ENCODE assay signal across 12 cellular contexts in genomic region chr1:44316231-44316759, GRCh38. TPM values are rescaled to one million over a fixed set of nuclear protein-coding genes. Genes with fewer than 3 reads are reported as not detected.
DNase-seq lines count a peak whose midpoint lies in the region; ATAC-seq and TF ChIP-seq lines count a peak whose summit lies in the region.
"Had no signal": no experiment of that assay in that cellular context is flagged by ENCODE, and none has a peak within 500 bp of the region (broad histone marks: within the 10 kb centered on the region; RNA-seq: fewer than 3 reads in every experiment).

No MANE protein-coding gene starts in this region.

- no peaks in the 10 kb centered on the region for H3K9me3 ChIP-seq in right atrium auricular region
- H3K9me3 ChIP-seq: adrenal gland, pancreas had no signal

- H3K4me1 ChIP-seq in right atrium auricular region, result no peaks in the 10 kb centered on the region
- H3K4me1 ChIP-seq: adrenal gland had no signal

- H3K4me3 ChIP-seq in brain microvascular endothelial cell (ENCODE audit: low read depth, low read length) (no peak overlapping the region), right atrium auricular region (no peak overlapping the region)
- H3K4me3 ChIP-seq: adrenal gland, pancreas had no signal

- peaks cover 2 to 6% of the 10 kb centered on the region in 2 donors for H3K36me3 Mint-ChIP-seq in activated T-cell treated with anti-CD3 and anti-CD28 coated beads, Interleukin-2, amount 50 U/mL, for 72 hours (ENCODE audit: insufficient read depth in 2 of 2)
- peaks cover 17% of the 10 kb centered on the region for H3K36me3 Mint-ChIP-seq in activated T-cell treated with anti-CD3 and anti-CD28 coated beads, Interleukin-2, amount 50 U/mL, for 4 hours (ENCODE audit: insufficient read depth)
- peaks cover 23% of the 10 kb centered on the region for H3K36me3 Mint-ChIP-seq in type B pancreatic cell

- H3K9me3 Mint-ChIP-seq in activated T-cell treated with anti-CD3 and anti-CD28 coated beads, Interleukin-2, amount 50 U/mL, for 72 hours, result no peaks in the 10 kb centered on the region
- no peaks in the 10 kb centered on the region for H3K9me3 Mint-ChIP-seq in activated T-cell treated with anti-CD3 and anti-CD28 coated beads, Interleukin-2, amount 50 U/mL, for 4 hours
- no peaks in the 10 kb centered on the region for H3K9me3 Mint-ChIP-seq in type B pancreatic cell

- TF ChIP-seq CTCF in brain microvascular endothelial cell (IDR thresholded peaks at IDR 0.05; ENCODE audit: low read depth, low read length, missing control alignments) (no peak), type B pancreatic cell (conservative IDR thresholded peaks at IDR 0.05) (no peak), right atrium auricular region (IDR thresholded peaks at IDR 0.05) (no peak)

- in situ Hi-C loops in brain microvascular endothelial cell (cut with HindIII; ENCODE audit: low pct_ligation_motif_present, low sequenced_read_pairs), result no loop called here

- H3K4me1 Mint-ChIP-seq in activated T-cell treated with anti-CD3 and anti-CD28 coated beads, Interleukin-2, amount 50 U/mL, for 72 hours (ENCODE audit: low read depth), result peaks cover 4% of the 10 kb centered on the region
- peaks cover 10% of the 10 kb centered on the region for H3K4me1 Mint-ChIP-seq in activated T-cell treated with anti-CD3 and anti-CD28 coated beads, Interleukin-2, amount 50 U/mL, for 4 hours (ENCODE audit: low read depth)
- peaks cover 34% of the 10 kb centered on the region for H3K4me1 Mint-ChIP-seq in type B pancreatic cell (ENCODE audit: unreplicated experiment)

- H3K36me3 ChIP-seq in brain microvascular endothelial cell (replicated peaks), result peaks cover 22% of the 10 kb centered on the region
- H3K36me3 ChIP-seq in right atrium auricular region, result peaks cover 39% of the 10 kb centered on the region

- H3K27ac Mint-ChIP-seq in activated T-cell treated with anti-CD3 and anti-CD28 coated beads, Interleukin-2, amount 50 U/mL, for 72 hours, result no peak overlapping the region
- peak overlapping the region; percentile 20 for H3K27ac Mint-ChIP-seq in type B pancreatic cell

- H3K27me3 ChIP-seq in brain microvascular endothelial cell (replicated peaks) (no peaks in the 10 kb centered on the region), right atrium auricular region (no peaks in the 10 kb centered on the region)
- H3K27me3 ChIP-seq: adrenal gland, pancreas had no signal

- H3K4me3 Mint-ChIP-seq in activated T-cell treated with anti-CD3 and anti-CD28 coated beads, Interleukin-2, amount 50 U/mL, for 72 hours, result no peak overlapping the region
- H3K4me3 Mint-ChIP-seq in activated T-cell treated with anti-CD3 and anti-CD28 coated beads, Interleukin-2, amount 50 U/mL, for 4 hours, result no peak overlapping the region
- no peak overlapping the region for H3K4me3 Mint-ChIP-seq in type B pancreatic cell

- DNase-seq in activated T-cell treated with anti-CD3 and anti-CD28 coated beads, Interleukin-2, amount 50 U/mL, for 72 hours, result no peak
- no peak for DNase-seq in activated T-cell treated with anti-CD3 and anti-CD28 coated beads, Interleukin-2, amount 50 U/mL, for 4 hours
- peak; percentile 96 for DNase-seq in NCI-H2107 treated with DMSO at 0.1 percent for 48 hours (lab: John Stamatoyannopoulos, UW; ENCODE audit: unreplicated experiment)
- peak; percentile 2 for DNase-seq in brain microvascular endothelial cell
- DNase-seq in type B pancreatic cell (ENCODE audit: extremely low spot score, unreplicated experiment), result no peak
- no peak for DNase-seq in right atrium auricular region (ENCODE audit: low spot score)
- DNase-seq: adrenal gland, KBM-7, pancreas had no signal

- no peak overlapping the region for H3K27ac ChIP-seq in brain microvascular endothelial cell
- no peak overlapping the region for H3K27ac ChIP-seq in right atrium auricular region
- H3K27ac ChIP-seq: adrenal gland, epithelial cell of prostate, pancreas had no signal

- ATAC-seq in activated T-cell treated with anti-CD3 and anti-CD28 coated beads, Interleukin-2, amount 50 U/mL, for 72 hours (replicated peaks in 1 of 2), result peak; percentile 39 to 62
- ATAC-seq in activated T-cell treated with anti-CD3 and anti-CD28 coated beads, Interleukin-2, amount 50 U/mL, for 4 hours, result no peak
- ATAC-seq in GM21576 (IDR thresholded peaks at IDR 0.05; ENCODE audit: unreplicated experiment) (no peak), GM21360 (IDR thresholded peaks at IDR 0.05; ENCODE audit: unreplicated experiment) (no peak)
- ATAC-seq: pancreas had no signal

- H3K27me3 Mint-ChIP-seq in activated T-cell treated with anti-CD3 and anti-CD28 coated beads, Interleukin-2, amount 50 U/mL, for 72 hours (ENCODE audit: low read depth), result no peaks in the 10 kb centered on the region
- no peaks in the 10 kb centered on the region for H3K27me3 Mint-ChIP-seq in activated T-cell treated with anti-CD3 and anti-CD28 coated beads, Interleukin-2, amount 50 U/mL, for 4 hours (ENCODE audit: low read depth)
- H3K27me3 Mint-ChIP-seq in type B pancreatic cell, result no peaks in the 10 kb centered on the region

RNA-seq across cellular contexts. Expression of gene ERI3, which starts 38.8 kb away (rescaled TPM):
- 10 to 100 TPM; 30.4 to 45.5 TPM for total RNA-seq in activated T-cell treated with anti-CD3 and anti-CD28 coated beads, Interleukin-2, amount 50 U/mL, for 72 hours
- 10 to 100 TPM; 66.8 to 70.8 (median 70.3) TPM for total RNA-seq in activated T-cell treated with anti-CD3 and anti-CD28 coated beads, Interleukin-2, amount 50 U/mL, for 4 hours
- 54.7 and 72.7 TPM in 2 replicates for total RNA-seq in type B pancreatic cell (ENCODE audit: low replicate concordance)
- 10 to 100 TPM; 38.0 to 40.4 TPM for total RNA-seq in right atrium auricular region

Comparison
In these comparisons a context has a peak if more than half of its experiments do, and no peak if none do; other contexts are left out.
1. ATAC-seq: peak in activated T-cell treated with anti-CD3 and anti-CD28 coated beads, Interleukin-2, amount 50 U/mL, for 72 hours (2 of 2); none in activated T-cell treated with anti-CD3 and anti-CD28 coated beads, Interleukin-2, amount 50 U/mL, for 4 hours (0 of 2), GM21576 (single experiment) and GM21360 (single experiment).
2. DNase-seq: peak in NCI-H2107 treated with DMSO at 0.1 percent for 48 hours (single experiment) and brain microvascular endothelial cell (single experiment); none in activated T-cell treated with anti-CD3 and anti-CD28 coated beads, Interleukin-2, amount 50 U/mL, for 72 hours (0 of 2), activated T-cell treated with anti-CD3 and anti-CD28 coated beads, Interleukin-2, amount 50 U/mL, for 4 hours (single experiment), type B pancreatic cell (single experiment) and right atrium auricular region (single experiment).